In genomic region chr18:66440433-66440832, GRCh38 we compare ENCODE assay signal across 20 cellular contexts.
DNase-seq lines count a peak whose midpoint lies in the region; ATAC-seq, FAIRE-seq and TF ChIP-seq lines count a peak whose summit lies in the region.
"Had no signal": no experiment of that assay in that cellular context is flagged by ENCODE, and none has a peak within 500 bp of the region (broad histone marks: within the 10 kb centered on the region; RNA-seq: fewer than 3 reads in every experiment).

No MANE protein-coding gene starts in this region.

- no peaks in the 10 kb centered on the region for H3K23me2 ChIP-seq in H9 (ENCODE audit: insufficient read length, low read depth, low read length, poor library complexity, severe bottlenecking)

- BruUV-seq in HepG2 (replicated peaks; lab: Mats Ljungman, UMichigan), result no TSS peak

- no peak overlapping the region for H4K12ac ChIP-seq in trophoblast cell (ENCODE audit: low read depth, low read length)

- CTCF ChIA-PET in HepG2 (lab: Yijun Ruan, JAX; ENCODE audit: low intra/inter-chr PET ratio, low total read pairs), result no interaction called here

- H4K91ac ChIP-seq in H9 (ENCODE audit: insufficient read length, low read depth, low read length), result no peak overlapping the region
- no peak overlapping the region for H4K91ac ChIP-seq in trophoblast cell (ENCODE audit: low read depth, low read length)

- H3K4ac ChIP-seq in H9 (ENCODE audit: low read depth, low read length) (no peak overlapping the region), trophoblast cell (ENCODE audit: low read depth, low read length) (no peak overlapping the region)

- H2BK20ac ChIP-seq in H9 (ENCODE audit: low read depth, low read length, poor library complexity, severe bottlenecking), result no peak overlapping the region

- no peak overlapping the region for H3K9ac ChIP-seq in H9 (ENCODE audit: extremely low read depth, insufficient read length, low read length)
- no peak overlapping the region for H3K9ac ChIP-seq in HepG2 (ENCODE audit: insufficient read depth, low read depth, low read length)
- H3K9ac ChIP-seq in trophoblast cell (ENCODE audit: low read length), result peak overlapping the region; percentile 21
- H3K9ac ChIP-seq: BLaER1, GM23248 had no signal

- H2BK120ac ChIP-seq in H9 (ENCODE audit: low read depth, low read length, poor library complexity, severe bottlenecking), result no peak overlapping the region
- H2BK120ac ChIP-seq in trophoblast cell (ENCODE audit: insufficient read depth, low read length, poor library complexity), result no peak overlapping the region

- H3K9me3 ChIP-seq in H9 (ENCODE audit: control insufficient read depth, low read depth, low read length), result no peaks in the 10 kb centered on the region
- H3K9me3 ChIP-seq in HepG2 (ENCODE audit: low read length), result no peaks in the 10 kb centered on the region
- H3K9me3 ChIP-seq in trophoblast cell (ENCODE audit: insufficient read depth, low read depth, low read length), result peaks cover 4% of the 10 kb centered on the region

- H3K36me3 ChIP-seq in HepG2 (replicated peaks in 1 of 2; ENCODE audit: control insufficient read depth in 1 of 2, insufficient read depth in 2 of 2, low read length in 2 of 2) (no peaks in the 10 kb centered on the region), trophoblast cell (ENCODE audit: control insufficient read depth in 1 of 2, insufficient read depth in 2 of 2, low read length in 2 of 2) (no peaks in the 10 kb centered on the region)
- H3K36me3 ChIP-seq: BLaER1 had no signal

- H4K20me1 ChIP-seq in H9 (ENCODE audit: control insufficient read depth, insufficient read depth, insufficient read length) (no peaks in the 10 kb centered on the region), HepG2 (ENCODE audit: insufficient read depth, low read length) (no peaks in the 10 kb centered on the region)
- H4K20me1 ChIP-seq: BLaER1 had no signal

- no peak overlapping the region for H3K56ac ChIP-seq in H9 (ENCODE audit: insufficient read length, low read depth, low read length)

- H3K9me3 Mint-ChIP-seq in H9, result no peaks in the 10 kb centered on the region
- H3K9me3 Mint-ChIP-seq in activated T-helper 1 cell treated with anti-CD3 and anti-CD28 coated beads, Interleukin-12 subunit alpha, Interleukin-12 subunit beta, Interleukin-2, Interleukin-4 antibody, amounts not matched to agents 30 ng/mL and 10 ng/mL and 1 ng/mL, durations not matched to agents 14 hours and 24 hours and 36 hours, result no peaks in the 10 kb centered on the region

- H3K4me2 ChIP-seq in H9 (ENCODE audit: insufficient read depth, insufficient read length, low read length), result no peak overlapping the region
- peak overlapping the region; percentile 36 for H3K4me2 ChIP-seq in HepG2 (ENCODE audit: low read depth, low read length)
- H3K4me2 ChIP-seq in trophoblast cell (ENCODE audit: low read length), result no peak overlapping the region
- H3K4me2 ChIP-seq: BLaER1 had no signal

- H2AK5ac ChIP-seq in H9 (ENCODE audit: insufficient read length, low read length) (no peak overlapping the region), trophoblast cell (ENCODE audit: low read length) (no peak overlapping the region)

- ATAC-seq in HepG2 (peak; percentile 100), GM19463 (IDR thresholded peaks at IDR 0.05; ENCODE audit: unreplicated experiment) (no peak)
- ATAC-seq: Panc1 had no signal

- H3K4me3 ChIP-seq in HepG2 (replicated peaks in 1 of 3; ENCODE audit: insufficient read depth in 1 of 3, low read depth in 2 of 3, low read length in 3 of 3) (peak overlapping the region in 1 of 3 experiments; percentile 3; a peak in 1 of 6 replicates), trophoblast cell (ENCODE audit: low read depth, low read length) (peak overlapping the region; percentile 48)
- H3K4me3 ChIP-seq: BLaER1, GM23248 had no signal

- no CpG with 5 or more reads among the region's 6 CpGs for WGBS in H9 (ENCODE audit: extremely low coverage, insufficient read length, low lambda C conversion rate)
- 0% methylated on average over 3 of the region's 6 CpGs for WGBS in HepG2 (ENCODE audit: low lambda C conversion rate)
- no CpG with 5 or more reads among the region's 6 CpGs for WGBS in trophoblast cell (ENCODE audit: extremely low coverage, insufficient coverage, insufficient read length)

- no peak for TF ChIP-seq CTCF in H9 (conservative IDR thresholded peaks at IDR 0.05)
- TF ChIP-seq CTCF in HepG2 (CRISPR knock-in tag; IDR thresholded peaks at IDR 0.05), result no peak

- H3K27me3 ChIP-seq in H9 (ENCODE audit: insufficient read depth, low read length), result no peaks in the 10 kb centered on the region
- no peaks in the 10 kb centered on the region for H3K27me3 ChIP-seq in HepG2 (ENCODE audit: control insufficient read depth in 1 of 2, insufficient read depth in 2 of 2, low read length in 2 of 2)
- H3K27me3 ChIP-seq in trophoblast cell (ENCODE audit: insufficient read depth, low read length), result no peaks in the 10 kb centered on the region
- H3K27me3 ChIP-seq: BLaER1 had no signal

- H3K79me1 ChIP-seq in H9 (ENCODE audit: insufficient read depth, low read depth, low read length, poor library complexity, severe bottlenecking), result no peaks in the 10 kb centered on the region
- H3K79me1 ChIP-seq in trophoblast cell (ENCODE audit: low read length), result no peaks in the 10 kb centered on the region

- in situ Hi-C loops in HepG2 (cut with HindIII; ENCODE audit: extremely low pct_ligation_motif_present, low pct_unique_long_range_greater_than_20kb), result no loop called here

- H2BK15ac ChIP-seq in H9 (ENCODE audit: low read depth, low read length), result no peak overlapping the region

- H3K36me3 Mint-ChIP-seq in H9 (ENCODE audit: insufficient read depth in 1 of 3, low read depth in 3 of 3), result no peaks in the 10 kb centered on the region
- H3K36me3 Mint-ChIP-seq in activated T-helper 1 cell treated with anti-CD3 and anti-CD28 coated beads, Interleukin-12 subunit alpha, Interleukin-12 subunit beta, Interleukin-2, Interleukin-4 antibody, amounts not matched to agents 30 ng/mL and 10 ng/mL and 1 ng/mL, durations not matched to agents 14 hours and 24 hours and 36 hours (ENCODE audit: low read depth), result no peaks in the 10 kb centered on the region
- H3K36me3 Mint-ChIP-seq: CD4-positive, CD25-positive, alpha-beta regulatory T cell had no signal

- H3K27ac ChIP-seq in H9 (ENCODE audit: insufficient read length, low read depth, low read length) (no peak overlapping the region), HepG2 (ENCODE audit: extremely low read length, insufficient read depth, low read length) (peak overlapping the region; percentile 16), trophoblast cell (ENCODE audit: low read depth, low read length) (no peak overlapping the region)
- H3K27ac ChIP-seq: BLaER1, GM23248, RWPE1 had no signal

- H3K14ac ChIP-seq in H9 (ENCODE audit: insufficient read depth, low read length) (no peak overlapping the region), trophoblast cell (ENCODE audit: low read length) (no peak overlapping the region)

- peak in 1 of 2 experiments; percentile 37; a peak in 1 of 4 replicates for TF ChIP-seq EP300 in HepG2 (IDR thresholded peaks at IDR 0.05; ENCODE audit: low read depth in 2 of 2, low read length in 2 of 2)
- peak; percentile 46; the same call in 1 of the 2 replicates for TF ChIP-seq EP300 in HepG2 (CRISPR knock-in tag; IDR thresholded peaks at IDR 0.05; ENCODE audit: borderline replicate concordance)

- H3K79me2 ChIP-seq in H9 (ENCODE audit: insufficient read depth, low read length), result no peaks in the 10 kb centered on the region
- H3K79me2 ChIP-seq in HepG2 (ENCODE audit: insufficient read depth, low read length), result no peaks in the 10 kb centered on the region
- H3K79me2 ChIP-seq in trophoblast cell (ENCODE audit: control insufficient read depth, insufficient read depth, low read length, poor library complexity), result no peaks in the 10 kb centered on the region

- H3K18ac ChIP-seq in H9 (ENCODE audit: insufficient read length, low read depth, low read length) (no peak overlapping the region), trophoblast cell (ENCODE audit: low read length) (no peak overlapping the region)

- no peak overlapping the region for H3K27ac Mint-ChIP-seq in H9
- H3K27ac Mint-ChIP-seq in activated T-helper 1 cell treated with anti-CD3 and anti-CD28 coated beads, Interleukin-12 subunit alpha, Interleukin-12 subunit beta, Interleukin-2, Interleukin-4 antibody, amounts not matched to agents 30 ng/mL and 10 ng/mL and 1 ng/mL, durations not matched to agents 14 hours and 24 hours and 36 hours, result no peak overlapping the region
- H3K27ac Mint-ChIP-seq: CD4-positive, CD25-positive, alpha-beta regulatory T cell had no signal

- FAIRE-seq in HepG2 (lab: Jason Lieb, UNC), result peak; percentile 79

- intact Hi-C loops in HepG2 (cut with micrococcal nuclease; ENCODE audit: unreplicated experiment), result loop anchor here (5.0 kb wide), 1 partner anchor 52 kb away; no protein-coding TSS in a partner anchor
- intact Hi-C loops in activated T-helper 1 cell treated with anti-CD3 and anti-CD28 coated beads, Interleukin-12 subunit alpha, Interleukin-12 subunit beta, Interleukin-2, Interleukin-4 antibody, amounts not matched to agents 30 ng/mL and 10 ng/mL and 1 ng/mL, durations not matched to agents 14 hours and 24 hours and 36 hours (cut with micrococcal nuclease), result no loop called here

- no peak overlapping the region for H3K23ac ChIP-seq in H9 (ENCODE audit: insufficient read length, low read depth, low read length)
- H3K23ac ChIP-seq in trophoblast cell (ENCODE audit: low read length), result no peak overlapping the region

- DNase-seq in H9 (no peak), SW480 (ENCODE audit: low spot score) (peak; percentile 5), HepG2 (ENCODE audit: low spot score) (peak; percentile 88), trophoblast cell (no peak), LoVo (ENCODE audit: low spot score) (no peak)
- no peak for DNase-seq in activated T-helper 1 cell treated with anti-CD3 and anti-CD28 coated beads, Interleukin-12 subunit alpha, Interleukin-12 subunit beta, Interleukin-2, Interleukin-4 antibody, amounts not matched to agents 30 ng/mL and 10 ng/mL and 1 ng/mL, durations not matched to agents 14 hours and 24 hours and 36 hours (ENCODE audit: low spot score)
- DNase-seq: CD4-positive, CD25-positive, alpha-beta regulatory T cell; GM23248; HCEC 1CT; NCI-H1092; NCI-H1417 treated with DMSO at 0.1 percent for 48 hours; NCI-H1694 treated with DMSO at 0.1 percent for 48 hours; NCI-H2081; NCI-H2227 treated with DMSO at 0.1 percent for 48 hours; NCI-H526 treated with DMSO at 0.1 percent for 48 hours; SHP77 treated with DMSO at 0.1 percent for 48 hours had no signal

- no peak overlapping the region for H3K4me3 Mint-ChIP-seq in H9
- no peak overlapping the region for H3K4me3 Mint-ChIP-seq in activated T-helper 1 cell treated with anti-CD3 and anti-CD28 coated beads, Interleukin-12 subunit alpha, Interleukin-12 subunit beta, Interleukin-2, Interleukin-4 antibody, amounts not matched to agents 30 ng/mL and 10 ng/mL and 1 ng/mL, durations not matched to agents 14 hours and 24 hours and 36 hours
- H3K4me3 Mint-ChIP-seq: CD4-positive, CD25-positive, alpha-beta regulatory T cell had no signal

- H3T11ph ChIP-seq in H9 (ENCODE audit: low read length), result no peak overlapping the region

- H3K4me1 ChIP-seq in H9 (ENCODE audit: insufficient read depth, low read length) (no peaks in the 10 kb centered on the region), HepG2 (ENCODE audit: insufficient read depth, low read length) (peaks cover 17% of the 10 kb centered on the region), trophoblast cell (ENCODE audit: control insufficient read depth in 1 of 2, insufficient read depth in 2 of 2, low read length in 2 of 2) (no peaks in the 10 kb centered on the region)
- H3K4me1 ChIP-seq: BLaER1 had no signal

- no peaks in the 10 kb centered on the region for H3K4me1 Mint-ChIP-seq in H9
- H3K4me1 Mint-ChIP-seq in activated T-helper 1 cell treated with anti-CD3 and anti-CD28 coated beads, Interleukin-12 subunit alpha, Interleukin-12 subunit beta, Interleukin-2, Interleukin-4 antibody, amounts not matched to agents 30 ng/mL and 10 ng/mL and 1 ng/mL, durations not matched to agents 14 hours and 24 hours and 36 hours (ENCODE audit: low read depth), result no peaks in the 10 kb centered on the region
- H3K4me1 Mint-ChIP-seq: CD4-positive, CD25-positive, alpha-beta regulatory T cell had no signal

- TF ChIP-seq POLR2A in HepG2 (IDR thresholded peaks at IDR 0.05; ENCODE audit: insufficient read depth in 1 of 2, low read depth in 2 of 2, low read length in 2 of 2), result no peak

- H2BK5ac ChIP-seq in H9 (ENCODE audit: insufficient read length, low read length) (no peak overlapping the region), trophoblast cell (ENCODE audit: low read depth, low read length, poor library complexity) (no peak overlapping the region)

- H2AFZ ChIP-seq in H9 (ENCODE audit: low read length) (no peak overlapping the region), HepG2 (ENCODE audit: low read length) (no peak overlapping the region), trophoblast cell (ENCODE audit: insufficient read depth, low read length, poor library complexity) (no peak overlapping the region)
- H2AFZ ChIP-seq: GM23248 had no signal

- H4K5ac ChIP-seq in H9 (ENCODE audit: insufficient read length, low read depth, low read length), result no peak overlapping the region

- H2BK12ac ChIP-seq in H9 (ENCODE audit: insufficient read length, low read depth, low read length), result no peak overlapping the region
- no peak overlapping the region for H2BK12ac ChIP-seq in trophoblast cell (ENCODE audit: low read length)

- H3K27me3 Mint-ChIP-seq in H9 (ENCODE audit: low read depth), result no peaks in the 10 kb centered on the region
- H3K27me3 Mint-ChIP-seq in activated T-helper 1 cell treated with anti-CD3 and anti-CD28 coated beads, Interleukin-12 subunit alpha, Interleukin-12 subunit beta, Interleukin-2, Interleukin-4 antibody, amounts not matched to agents 30 ng/mL and 10 ng/mL and 1 ng/mL, durations not matched to agents 14 hours and 24 hours and 36 hours (ENCODE audit: insufficient read depth), result no peaks in the 10 kb centered on the region
- H3K27me3 Mint-ChIP-seq: CD4-positive, CD25-positive, alpha-beta regulatory T cell had no signal

- POLR2A ChIA-PET in HepG2 (lab: Yijun Ruan, JAX), result no interaction called here

- TF ChIP-seq RAD21 in HepG2 (CRISPR knock-in tag; IDR thresholded peaks at IDR 0.05), result no peak

- peak overlapping the region; percentile 35 for H4K8ac ChIP-seq in H9 (replicated peaks; ENCODE audit: insufficient read length, low read depth, low read length)
- no peak overlapping the region for H4K8ac ChIP-seq in trophoblast cell (ENCODE audit: low read depth, low read length)

Comparison
In these comparisons a context has a peak if more than half of its experiments do, and no peak if none do; other contexts are left out.
1. DNase-seq: peak in SW480 (single experiment) and HepG2 (single experiment); none in H9 (single experiment), trophoblast cell (0 of 2), activated T-helper 1 cell treated with anti-CD3 and anti-CD28 coated beads, Interleukin-12 subunit alpha, Interleukin-12 subunit beta, Interleukin-2, Interleukin-4 antibody, amounts not matched to agents 30 ng/mL and 10 ng/mL and 1 ng/mL, durations not matched to agents 14 hours and 24 hours and 36 hours (single experiment) and LoVo (single experiment).